Comparison of ENCODE assay signal across 8 cellular contexts in the genomic region with DNA sequence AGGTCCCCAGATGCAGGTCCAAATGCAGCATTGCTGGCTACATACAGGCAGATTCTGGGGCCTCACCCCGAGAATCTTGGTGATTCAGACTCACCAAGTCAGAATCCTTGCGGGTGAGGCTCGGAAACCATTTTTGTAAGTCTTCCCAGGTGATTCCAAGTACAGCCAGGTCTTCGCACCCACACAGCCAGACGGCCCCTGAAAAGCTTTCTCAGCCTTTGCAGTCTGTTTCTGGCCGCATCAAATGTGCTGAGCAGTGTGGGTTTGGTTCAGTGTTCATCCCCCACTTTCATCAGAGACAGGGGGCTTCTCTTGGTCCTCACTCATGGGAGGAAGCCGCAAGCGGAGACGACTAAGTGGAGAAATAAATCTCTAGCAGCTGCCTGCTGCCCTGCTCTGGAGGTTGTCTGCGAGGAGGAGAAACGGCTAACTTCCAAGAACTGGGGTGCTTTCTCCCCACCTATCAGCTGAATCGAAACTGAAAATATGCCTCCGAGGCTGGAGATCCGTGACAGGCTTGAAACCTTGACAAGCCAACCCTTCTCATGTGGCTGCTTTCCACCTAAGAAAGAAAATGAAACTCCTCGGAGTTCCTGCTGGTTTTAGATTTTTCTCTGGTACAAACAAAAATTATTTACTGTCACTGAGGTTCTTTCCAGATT. TPM values are rescaled to one million over a fixed set of nuclear protein-coding genes. Genes with fewer than 3 reads are reported as not detected.
A peak's percentile ranks its signal among the peaks of the same experiment; 100 is the strongest.
DNase-seq lines count a peak whose midpoint lies in the region; ATAC-seq and TF ChIP-seq lines count a peak whose summit lies in the region.

No MANE protein-coding gene starts in this region.

- no peaks in the 10 kb centered on the region for H3K27me3 Mint-ChIP-seq in activated naive CD8-positive, alpha-beta T cell treated with anti-CD3 and anti-CD28 coated beads, Interleukin-2, amount 10 ng/mL, durations not matched to agents 7 days and 5 days
- H3K27me3 Mint-ChIP-seq in chondrocyte (ENCODE audit: low read depth): peaks cover 23% of the 10 kb centered on the region

- peak overlapping the region; percentile 99 for H3K27ac Mint-ChIP-seq in activated naive CD8-positive, alpha-beta T cell treated with anti-CD3 and anti-CD28 coated beads, Interleukin-2, amount 10 ng/mL, durations not matched to agents 7 days and 5 days
- H3K27ac Mint-ChIP-seq in chondrocyte (ENCODE audit: unreplicated experiment): no peak overlapping the region

- DNase-seq in RPMI8226: peak; percentile 89
- peak; percentile 72 for DNase-seq in activated naive CD8-positive, alpha-beta T cell treated with anti-CD3 and anti-CD28 coated beads, Interleukin-2, amount 10 ng/mL, durations not matched to agents 7 days and 5 days
- DNase-seq in lower leg skin (ENCODE audit: low spot score in 2 of 2): peak in 1 of 2 donors; percentile 82
- DNase-seq in stimulated activated CD8-positive, alpha-beta memory T cell treated with anti-CD3 and anti-CD28 coated beads, Interleukin-4, amount 100 ng/mL, for 48 hours: peak; percentile 77
- DNase-seq in chondrocyte (ENCODE audit: low spot score): no peak
- no peak for DNase-seq in HK-2 (ENCODE audit: unreplicated experiment)

- no peak for TF ChIP-seq POLR2A in lower leg skin (IDR thresholded peaks at IDR 0.05)

- peak overlapping the region; percentile 99 for H3K4me3 Mint-ChIP-seq in activated naive CD8-positive, alpha-beta T cell treated with anti-CD3 and anti-CD28 coated beads, Interleukin-2, amount 10 ng/mL, durations not matched to agents 7 days and 5 days
- H3K4me3 Mint-ChIP-seq in chondrocyte (ENCODE audit: unreplicated experiment): no peak overlapping the region

- peaks cover 40% of the 10 kb centered on the region for H3K4me1 Mint-ChIP-seq in activated naive CD8-positive, alpha-beta T cell treated with anti-CD3 and anti-CD28 coated beads, Interleukin-2, amount 10 ng/mL, durations not matched to agents 7 days and 5 days
- H3K4me1 Mint-ChIP-seq in chondrocyte (ENCODE audit: low read depth): peaks cover under 1% of the 10 kb centered on the region

- WGBS in lower leg skin, 2 donors: 24 to 27% methylated on average over 15 of the region's 15 CpGs

- H3K36me3 Mint-ChIP-seq in activated naive CD8-positive, alpha-beta T cell treated with anti-CD3 and anti-CD28 coated beads, Interleukin-2, amount 10 ng/mL, durations not matched to agents 7 days and 5 days: peaks cover 35% of the 10 kb centered on the region
- H3K36me3 Mint-ChIP-seq in chondrocyte (ENCODE audit: low read depth): no peaks in the 10 kb centered on the region

- intact Hi-C loops in lower leg skin (cut with DNase I; ENCODE audit: low total_unique reads): no loop called here

- H3K9me3 Mint-ChIP-seq in activated naive CD8-positive, alpha-beta T cell treated with anti-CD3 and anti-CD28 coated beads, Interleukin-2, amount 10 ng/mL, durations not matched to agents 7 days and 5 days: peaks cover 2% of the 10 kb centered on the region
- H3K9me3 Mint-ChIP-seq in chondrocyte (ENCODE audit: low read depth): peaks cover 2% of the 10 kb centered on the region

- ATAC-seq in GM18498 (IDR thresholded peaks at IDR 0.05; ENCODE audit: unreplicated experiment) (peak; percentile 88), HG02759 (IDR thresholded peaks at IDR 0.05; ENCODE audit: unreplicated experiment) (peak; percentile 87)
- ATAC-seq in activated naive CD8-positive, alpha-beta T cell treated with anti-CD3 and anti-CD28 coated beads, Interleukin-2, amount 10 ng/mL, durations not matched to agents 7 days and 5 days (ENCODE audit: low read depth): peak; percentile 93

- POLR2A ChIA-PET in activated naive CD8-positive, alpha-beta T cell treated with anti-CD3 and anti-CD28 coated beads, Interleukin-2, amount 10 ng/mL, durations not matched to agents 7 days and 5 days (lab: Charles Lee): interaction anchor here (0.6 to 4.2 kb wide), 20 partner anchors 8 to 865 kb away, joined by 3 to 46 read pairs (median 4); a partner anchor contains a TSS

- TF ChIP-seq CTCF in lower leg skin (IDR thresholded peaks at IDR 0.05): no peak
- no peak for TF ChIP-seq CTCF in chondrocyte (IDR thresholded peaks at IDR 0.05)

- peak overlapping the region; percentile 8 for H3K4me3 ChIP-seq in lower leg skin (ENCODE audit: low read depth, poor library complexity, severe bottlenecking)

RNA-seq across cellular contexts. Expression of a gene that starts 8.9 kb away (rescaled TPM):
- total RNA-seq in activated naive CD8-positive, alpha-beta T cell treated with anti-CD3 and anti-CD28 coated beads, Interleukin-2, amount 10 ng/mL, durations not matched to agents 7 days and 5 days: 10 to 100 TPM; 23.4 to 26.2 TPM
- total RNA-seq in lower leg skin (10 to 100 TPM; 21.0 to 33.3 (median 25.4) TPM), chondrocyte (22.0 to 36.4 TPM (median 36.1 TPM) in 3 replicates)

RNA-seq across cellular contexts. Expression of a gene that starts 20.5 kb away (rescaled TPM):
- total RNA-seq in activated naive CD8-positive, alpha-beta T cell treated with anti-CD3 and anti-CD28 coated beads, Interleukin-2, amount 10 ng/mL, durations not matched to agents 7 days and 5 days: 10 to 100 TPM; 45.7 to 50.4 TPM
- 10 to 100 TPM; 22.4 to 42.8 (median 34.9) TPM for total RNA-seq in lower leg skin
- 19.5 to 23.5 TPM (median 23.4 TPM) in 3 replicates for total RNA-seq in chondrocyte

Comparison
In these comparisons a context has a peak if more than half of its experiments do, and no peak if none do; other contexts are left out.
1. DNase-seq: peak in RPMI8226 (single experiment), activated naive CD8-positive, alpha-beta T cell treated with anti-CD3 and anti-CD28 coated beads, Interleukin-2, amount 10 ng/mL, durations not matched to agents 7 days and 5 days (single experiment) and stimulated activated CD8-positive, alpha-beta memory T cell treated with anti-CD3 and anti-CD28 coated beads, Interleukin-4, amount 100 ng/mL, for 48 hours (single experiment); none in chondrocyte (single experiment) and HK-2 (single experiment).
2. Peak in every context shown above with its lines, with median percentiles within 50 percentile points of each other: ATAC-seq.